8 cellular contexts compared by ENCODE assay signal in genomic region chr5:74641778-74642542, GRCh38. TPM values are rescaled to one million over a fixed set of nuclear protein-coding genes. Genes with fewer than 3 reads are reported as not detected.
DNase-seq lines count a peak whose midpoint lies in the region; ATAC-seq, FAIRE-seq and TF ChIP-seq lines count a peak whose summit lies in the region.

No MANE protein-coding gene starts in this region.

- RAD21 ChIA-PET in HCT116 (lab: Charles Lee; ENCODE audit: low non-redundant PET in 1 of 2, low total read pairs in 2 of 2, uncharacterized antibody in 2 of 2, unreplicated experiment in 2 of 2), result no interaction called here

- intact Hi-C loops in HCT116 (cut with micrococcal nuclease), result loop anchor here (2.0 to 10.0 kb wide), 4 partner anchors 247 to 827 kb away; no protein-coding TSS in a partner anchor

- H3K4me1 Mint-ChIP-seq in CD4-positive, CD25-positive, alpha-beta regulatory T cell, result peaks cover 7 to 28% (median 18%) of the 10 kb centered on the region in 4 donors
- peaks cover 37 to 40% of the 10 kb centered on the region in 2 donors for H3K4me1 Mint-ChIP-seq in immature natural killer cell

- POLR2A ChIA-PET in HCT116 (lab: Charles Lee), result interaction anchor here (0.6 to 1.7 kb wide), 2 partner anchors 66 to 740 kb away, joined by 3 to 4 read pairs; no protein-coding TSS in a partner anchor

- H3K27ac Mint-ChIP-seq in CD4-positive, CD25-positive, alpha-beta regulatory T cell, result no peak overlapping the region
- H3K27ac Mint-ChIP-seq in immature natural killer cell, result peak overlapping the region; percentile 54 to 97 (median 84)

- H3K9ac ChIP-seq in HCT116 (ENCODE audit: low read length), result peak overlapping the region; percentile 69; the same call in 1 of the 2 replicates

- peaks cover 87% of the 10 kb centered on the region for H3K27me3 Mint-ChIP-seq in CD4-positive, CD25-positive, alpha-beta regulatory T cell
- H3K27me3 Mint-ChIP-seq in immature natural killer cell (ENCODE audit: low read depth in 3 of 3), result peaks cover 6 to 20% (median 14%) of the 10 kb centered on the region in 3 donors

- TF ChIP-seq CTCF in HCT116 (IDR thresholded peaks at IDR 0.05 in 2 of 3, conservative IDR thresholded peaks at IDR 0.05 in 1 of 3; ENCODE audit: borderline replicate concordance in 1 of 3, insufficient read depth in 1 of 3, low read depth in 2 of 3, low read length in 2 of 3) (peak; percentile 44 to 69 (median 53); a peak in 5 of 6 replicates), brain microvascular endothelial cell (IDR thresholded peaks at IDR 0.05; ENCODE audit: low read depth, low read length, missing control alignments) (peak; percentile 74)

- no peak overlapping the region for H3K27ac ChIP-seq in CD4-positive, CD25-positive, alpha-beta regulatory T cell (ENCODE audit: insufficient read depth, low read length, poor library complexity, severe bottlenecking)
- H3K27ac ChIP-seq in HCT116 (ENCODE audit: low read depth, low read length) (peak overlapping the region; percentile 92), brain microvascular endothelial cell (peak overlapping the region; percentile 77)

- peak overlapping the region; percentile 15 to 90 (median 88) for H3K4me3 Mint-ChIP-seq in CD4-positive, CD25-positive, alpha-beta regulatory T cell
- peak overlapping the region; percentile 88 to 96 (median 94) for H3K4me3 Mint-ChIP-seq in immature natural killer cell

- peaks cover 5% of the 10 kb centered on the region; the same call in 1 of the 2 replicates for H4K20me1 ChIP-seq in HCT116 (ENCODE audit: insufficient read depth)

- no peaks in the 10 kb centered on the region for H3K9me3 Mint-ChIP-seq in CD4-positive, CD25-positive, alpha-beta regulatory T cell
- H3K9me3 Mint-ChIP-seq in immature natural killer cell, result no peaks in the 10 kb centered on the region

- peak; percentile 87 for TF ChIP-seq RAD21 in HCT116 (IDR thresholded peaks at IDR 0.05; ENCODE audit: low read depth)

- in situ Hi-C loops in brain microvascular endothelial cell (cut with HindIII; ENCODE audit: low pct_ligation_motif_present, low sequenced_read_pairs), result no loop called here

- no peaks in the 10 kb centered on the region for H3K36me3 ChIP-seq in CD4-positive, CD25-positive, alpha-beta regulatory T cell (ENCODE audit: control insufficient read depth, insufficient read depth, low read length)
- H3K36me3 ChIP-seq in HCT116 (ENCODE audit: control insufficient read depth in 1 of 2, insufficient read depth in 2 of 2, low read length in 2 of 2), result no peaks in the 10 kb centered on the region
- peaks cover 20% of the 10 kb centered on the region for H3K36me3 ChIP-seq in brain microvascular endothelial cell (replicated peaks)

- ATAC-seq in CD4-positive, CD25-positive, alpha-beta regulatory T cell (ENCODE audit: low read depth in 2 of 2), result no peak
- ATAC-seq in HCT116, result no peak
- ATAC-seq in GM21515 (IDR thresholded peaks at IDR 0.05; ENCODE audit: unreplicated experiment), result no peak
- no peak for ATAC-seq in GM18858 (IDR thresholded peaks at IDR 0.05; ENCODE audit: unreplicated experiment)

- no peaks in the 10 kb centered on the region for H3K36me3 Mint-ChIP-seq in CD4-positive, CD25-positive, alpha-beta regulatory T cell
- no peaks in the 10 kb centered on the region for H3K36me3 Mint-ChIP-seq in immature natural killer cell

- no peak for TF ChIP-seq POLR2A in HCT116 (IDR thresholded peaks at IDR 0.05; ENCODE audit: borderline replicate concordance, extremely low read depth, insufficient read depth, insufficient read length)

- no peaks in the 10 kb centered on the region for H3K9me3 ChIP-seq in CD4-positive, CD25-positive, alpha-beta regulatory T cell (ENCODE audit: control insufficient read depth in 2 of 2, low read length in 2 of 2)
- no peaks in the 10 kb centered on the region for H3K9me3 ChIP-seq in HCT116 (ENCODE audit: control insufficient read depth in 1 of 2, insufficient read depth in 1 of 2, low read depth in 1 of 2, low read length in 2 of 2)

- FAIRE-seq in RCC 7860 (lab: Jason Lieb, UNC), result no peak

- H3K27me3 ChIP-seq in CD4-positive, CD25-positive, alpha-beta regulatory T cell (ENCODE audit: control insufficient read depth, insufficient read depth, low read length), result peaks cover 40% of the 10 kb centered on the region
- H3K27me3 ChIP-seq in HCT116 (ENCODE audit: insufficient read depth, low read length) (no peaks in the 10 kb centered on the region), brain microvascular endothelial cell (replicated peaks) (no peaks in the 10 kb centered on the region)

- H3K4me2 ChIP-seq in HCT116 (ENCODE audit: low read length), result peak overlapping the region; percentile 96

- H3K4me3 ChIP-seq in CD4-positive, CD25-positive, alpha-beta regulatory T cell (ENCODE audit: low read depth, low read length), result no peak overlapping the region
- H3K4me3 ChIP-seq in HCT116 (replicated peaks in 1 of 2; ENCODE audit: low read depth in 1 of 2, low read length in 2 of 2) (peak overlapping the region; percentile 69 to 82), brain microvascular endothelial cell (ENCODE audit: low read depth, low read length) (peak overlapping the region; percentile 99), skeletal muscle cell (ENCODE audit: low read depth, low read length) (peak overlapping the region; percentile 90)

- peaks cover 29% of the 10 kb centered on the region for H3K79me2 ChIP-seq in HCT116 (ENCODE audit: insufficient read depth, low read length)

- peaks cover 27% of the 10 kb centered on the region for H3K4me1 ChIP-seq in CD4-positive, CD25-positive, alpha-beta regulatory T cell (ENCODE audit: control insufficient read depth, insufficient read depth, low read length, poor library complexity, severe bottlenecking)
- H3K4me1 ChIP-seq in HCT116 (ENCODE audit: control insufficient read depth in 1 of 2, insufficient read depth in 2 of 2, low read length in 2 of 2), result peaks cover 41 to 56% of the 10 kb centered on the region in 2 experiments

- CTCF ChIA-PET in HCT116 (lab: Charles Lee), result interaction anchor here (1.0 to 3.5 kb wide), 8 partner anchors 18 to 740 kb away, joined by 3 to 11 read pairs (median 4); no protein-coding TSS in a partner anchor

- DNase-seq in CD4-positive, CD25-positive, alpha-beta regulatory T cell, result peak in 2 of 3 donors; percentile 13 to 19
- DNase-seq in HCT116 (ENCODE audit: low read depth, low spot score), result peak; percentile 43
- peak; percentile 62 for DNase-seq in RCC 7860 (ENCODE audit: low spot score)
- peak; percentile 77 for DNase-seq in brain microvascular endothelial cell
- peak; percentile 23 to 58 (median 36) for DNase-seq in immature natural killer cell
- DNase-seq in skeletal muscle cell (ENCODE audit: low read depth), result peak; percentile 62

- no TSS peak for BruUV-seq in HCT116 (replicated peaks; lab: Mats Ljungman, UMichigan)

- H3K9me2 ChIP-seq in HCT116 (ENCODE audit: insufficient read depth), result no peaks in the 10 kb centered on the region

- H2AFZ ChIP-seq in HCT116 (ENCODE audit: low read depth, low read length, poor library complexity, severe bottlenecking), result peak overlapping the region; percentile 84

TF ChIP-seq in HCT116, 20 proteins besides CTCF, POLR2A, EP300 and RAD21:
- TF ChIP-seq ZNF274 (IDR thresholded peaks at IDR 0.05; ENCODE audit: low read depth, low read length) (no peak), CBX3 (IDR thresholded peaks at IDR 0.05; ENCODE audit: low read depth) (no peak), CEBPB (IDR thresholded peaks at IDR 0.05; ENCODE audit: low read depth) (no peak), POLR2AphosphoS5 (IDR thresholded peaks at IDR 0.05; ENCODE audit: low read depth, low read length) (no peak)
TF ChIP-seq in HCT116: peak in this region for 0.

RNA-seq across cellular contexts. Expression of gene ENC1, which starts 1.4 kb away (rescaled TPM):
- 6.8 TPM for total RNA-seq in CD4-positive, CD25-positive, alpha-beta regulatory T cell
- polyA plus RNA-seq in CD4-positive, CD25-positive, alpha-beta regulatory T cell, result under 1 TPM in 3 of 4 donors, not detected in 1; 0.10 to 0.69 (median 0.26) TPM
- total RNA-seq in HCT116 (2021; ENCODE audit: unreplicated experiment), result 30.0 TPM
- polyA plus RNA-seq in HCT116 (2012), result 6.9 and 10.2 TPM in 2 replicates
- 10 to 100 TPM in 2 of 3 donors, 1 to 10 TPM in 1; 5.4 to 17.2 (median 12.7) TPM for polyA plus RNA-seq in immature natural killer cell

RNA-seq across cellular contexts. Expression of gene HEXB, which starts 43.1 kb away (rescaled TPM):
- 41.9 TPM for total RNA-seq in CD4-positive, CD25-positive, alpha-beta regulatory T cell
- polyA plus RNA-seq in CD4-positive, CD25-positive, alpha-beta regulatory T cell, result 100 to 1,000 TPM; 102 to 128 (median 120) TPM
- 123 TPM for total RNA-seq in HCT116 (2021; ENCODE audit: unreplicated experiment)
- 99.7 and 132 TPM in 2 replicates for polyA plus RNA-seq in HCT116 (2012)
- polyA plus RNA-seq in immature natural killer cell, result 100 to 1,000 TPM; 122 to 199 (median 128) TPM

Comparison
In these comparisons a context has a peak if more than half of its experiments do, and no peak if none do; other contexts are left out.
1. DNase-seq: peak in every context shown above with its lines; median percentile 77 in brain microvascular endothelial cell; 62 in RCC 7860; 62 in skeletal muscle cell; 43 in HCT116; 36 in immature natural killer cell; 16 in CD4-positive, CD25-positive, alpha-beta regulatory T cell.
2. H3K27ac Mint-ChIP-seq: peak in immature natural killer cell (6 of 6); none in CD4-positive, CD25-positive, alpha-beta regulatory T cell (0 of 3).